ENCODE assay signal across 23 cellular contexts in genomic region chr4:5753366-5753765, GRCh38. TPM values are rescaled to one million over a fixed set of nuclear protein-coding genes. Genes with fewer than 3 reads are reported as not detected.
DNase-seq lines count a peak whose midpoint lies in the region; ATAC-seq and TF ChIP-seq lines count a peak whose summit lies in the region.
"Had no signal": no experiment of that assay in that cellular context is flagged by ENCODE, and none has a peak within 500 bp of the region (broad histone marks: within the 10 kb centered on the region; RNA-seq: fewer than 3 reads in every experiment).

No MANE protein-coding gene starts in this region.

- H3K4me2 ChIP-seq in H9 (ENCODE audit: insufficient read depth, insufficient read length, low read length) (no peak overlapping the region), neuronal stem cell (ENCODE audit: insufficient read depth, low read length, poor library complexity, severe bottlenecking) (no peak overlapping the region), GM23338 (no peak overlapping the region)

- H3K36me3 ChIP-seq in RWPE2 (ENCODE audit: low read depth) (peaks cover 73% of the 10 kb centered on the region), neuronal stem cell (replicated peaks in 1 of 2; ENCODE audit: control insufficient read depth in 2 of 2, insufficient read depth in 2 of 2, low read length in 2 of 2) (peaks cover 26 to 75% of the 10 kb centered on the region in 2 donors), esophagus muscularis mucosa (peaks cover 46 to 95% (median 63%) of the 10 kb centered on the region in 4 donors), GM23338 (ENCODE audit: insufficient read depth) (no peaks in the 10 kb centered on the region)
- H3K36me3 ChIP-seq: uterus had no signal

- H3K27ac Mint-ChIP-seq in H9, result peak overlapping the region in 2 of 3 experiments; percentile 34 to 55; a peak in 1 of 7 replicates
- no peak overlapping the region for H3K27ac Mint-ChIP-seq in GM23338
- H3K27ac Mint-ChIP-seq: activated CD4-positive, alpha-beta memory T cell treated with anti-CD3 and anti-CD28 coated beads for 36 hours; activated naive CD8-positive, alpha-beta T cell treated with anti-CD3 and anti-CD28 coated beads, Interleukin-2, amount 10 ng/mL, durations not matched to agents 7 days and 5 days; stimulated activated effector memory CD8-positive, alpha-beta T cell treated with anti-CD3 and anti-CD28 coated beads, Interleukin-12 subunit alpha, Interleukin-12 subunit beta, amount 100 ng/mL, for 72 hours had no signal

- H4K5ac ChIP-seq in H9 (ENCODE audit: insufficient read length, low read depth, low read length), result no peak overlapping the region

- ATAC-seq in RWPE2 (ENCODE audit: low read depth), result no peak
- peak; percentile 10 for ATAC-seq in esophagus mucosa
- ATAC-seq in GM21723 (IDR thresholded peaks at IDR 0.05; ENCODE audit: unreplicated experiment), result no peak
- no peak for ATAC-seq in GM23338
- ATAC-seq: heart left ventricle; left lobe of liver; stimulated activated effector memory CD8-positive, alpha-beta T cell treated with anti-CD3 and anti-CD28 coated beads, Interleukin-12 subunit alpha, Interleukin-12 subunit beta, amount 100 ng/mL, for 72 hours had no signal

- H2AK5ac ChIP-seq in H9 (ENCODE audit: insufficient read length, low read length), result no peak overlapping the region
- no peak overlapping the region for H2AK5ac ChIP-seq in neuronal stem cell (ENCODE audit: low read depth, low read length)

- peaks cover 36 to 59% (median 53%) of the 10 kb centered on the region in 3 experiments; a peak in 6 of 7 replicates for H3K36me3 Mint-ChIP-seq in H9 (ENCODE audit: insufficient read depth in 1 of 3, low read depth in 3 of 3)
- H3K36me3 Mint-ChIP-seq in GM23338 (ENCODE audit: low read depth), result peaks cover 49% of the 10 kb centered on the region
- H3K36me3 Mint-ChIP-seq: activated CD4-positive, alpha-beta memory T cell treated with anti-CD3 and anti-CD28 coated beads for 36 hours; activated naive CD8-positive, alpha-beta T cell treated with anti-CD3 and anti-CD28 coated beads, Interleukin-2, amount 10 ng/mL, durations not matched to agents 7 days and 5 days; stimulated activated effector memory CD8-positive, alpha-beta T cell treated with anti-CD3 and anti-CD28 coated beads, Interleukin-12 subunit alpha, Interleukin-12 subunit beta, amount 100 ng/mL, for 72 hours had no signal

- H4K91ac ChIP-seq in H9 (ENCODE audit: insufficient read length, low read depth, low read length) (no peak overlapping the region), neuronal stem cell (ENCODE audit: low read depth, low read length, poor library complexity) (no peak overlapping the region)

- H3K9ac ChIP-seq in H9 (ENCODE audit: extremely low read depth, insufficient read length, low read length) (no peak overlapping the region), neuronal stem cell (ENCODE audit: low read depth, low read length, poor library complexity) (peak overlapping the region; percentile 38)

- no peaks in the 10 kb centered on the region for H3K9me2 ChIP-seq in GM23338 (ENCODE audit: insufficient read depth)

- no peak overlapping the region for H3K18ac ChIP-seq in H9 (ENCODE audit: insufficient read length, low read depth, low read length)
- H3K18ac ChIP-seq in neuronal stem cell (ENCODE audit: low read length), result peak overlapping the region; percentile 59

- no peak overlapping the region for H4K8ac ChIP-seq in H9 (replicated peaks; ENCODE audit: insufficient read length, low read depth, low read length)
- H4K8ac ChIP-seq in neuronal stem cell (ENCODE audit: low read depth, low read length), result no peak overlapping the region

- H3K9me3 ChIP-seq in H9 (ENCODE audit: control insufficient read depth, low read depth, low read length), result no peaks in the 10 kb centered on the region
- no peaks in the 10 kb centered on the region for H3K9me3 ChIP-seq in RWPE2 (ENCODE audit: severe bottlenecking)
- peaks cover 0 to 4% of the 10 kb centered on the region in 2 donors for H3K9me3 ChIP-seq in neuronal stem cell (replicated peaks in 1 of 2; ENCODE audit: control insufficient read depth in 2 of 2, insufficient read depth in 1 of 2, low read depth in 1 of 2, low read length in 2 of 2)
- peaks cover 0 to 6% (median 0%) of the 10 kb centered on the region in 4 donors for H3K9me3 ChIP-seq in esophagus muscularis mucosa
- H3K9me3 ChIP-seq: heart left ventricle, sigmoid colon, uterus had no signal

- no peak overlapping the region for H2AFZ ChIP-seq in H9 (ENCODE audit: low read length)
- no peak overlapping the region for H2AFZ ChIP-seq in neuronal stem cell (ENCODE audit: low read length)
- no peak overlapping the region for H2AFZ ChIP-seq in GM23338

- no peak overlapping the region for H2BK20ac ChIP-seq in H9 (ENCODE audit: low read depth, low read length, poor library complexity, severe bottlenecking)

- H3K56ac ChIP-seq in H9 (ENCODE audit: insufficient read length, low read depth, low read length), result no peak overlapping the region

- H3K27me3 Mint-ChIP-seq in H9 (ENCODE audit: low read depth), result no peaks in the 10 kb centered on the region; the same call in none of the 2 replicates
- H3K27me3 Mint-ChIP-seq in GM23338 (ENCODE audit: insufficient read depth, low read depth, poor library complexity), result peaks cover 13% of the 10 kb centered on the region
- H3K27me3 Mint-ChIP-seq: activated CD4-positive, alpha-beta memory T cell treated with anti-CD3 and anti-CD28 coated beads for 36 hours; activated naive CD8-positive, alpha-beta T cell treated with anti-CD3 and anti-CD28 coated beads, Interleukin-2, amount 10 ng/mL, durations not matched to agents 7 days and 5 days had no signal

- H2BK15ac ChIP-seq in H9 (ENCODE audit: low read depth, low read length) (no peak overlapping the region), neuronal stem cell (ENCODE audit: low read length) (no peak overlapping the region)

- H3K23me2 ChIP-seq in H9 (ENCODE audit: insufficient read length, low read depth, low read length, poor library complexity, severe bottlenecking), result no peaks in the 10 kb centered on the region

- TF ChIP-seq CTCF in H9 (conservative IDR thresholded peaks at IDR 0.05) (no peak), RWPE2 (IDR thresholded peaks at IDR 0.05; ENCODE audit: poor library complexity, severe bottlenecking) (no peak), esophagus muscularis mucosa (IDR thresholded peaks at IDR 0.05) (no peak), GM23338 (conservative IDR thresholded peaks at IDR 0.05; ENCODE audit: low read depth in 2 of 2) (no peak)

- peaks cover 22 to 26% of the 10 kb centered on the region in 2 experiments for H3K4me1 Mint-ChIP-seq in H9
- peaks cover 37% of the 10 kb centered on the region for H3K4me1 Mint-ChIP-seq in GM23338
- H3K4me1 Mint-ChIP-seq: activated naive CD8-positive, alpha-beta T cell treated with anti-CD3 and anti-CD28 coated beads, Interleukin-2, amount 10 ng/mL, durations not matched to agents 7 days and 5 days had no signal

- H4K20me1 ChIP-seq in H9 (ENCODE audit: control insufficient read depth, insufficient read depth, insufficient read length) (no peaks in the 10 kb centered on the region), GM23338 (replicated peaks; ENCODE audit: insufficient read depth) (no peaks in the 10 kb centered on the region)

- no peak overlapping the region for H3K27ac ChIP-seq in H9 (ENCODE audit: insufficient read length, low read depth, low read length)
- H3K27ac ChIP-seq in RWPE2 (ENCODE audit: poor library complexity, severe bottlenecking), result peak overlapping the region; percentile 84
- no peak overlapping the region for H3K27ac ChIP-seq in neuronal stem cell (replicated peaks; ENCODE audit: low read length)
- no peak overlapping the region for H3K27ac ChIP-seq in esophagus muscularis mucosa (replicated peaks in 1 of 4)
- H3K27ac ChIP-seq in GM23338 (ENCODE audit: low read depth), result no peak overlapping the region
- H3K27ac ChIP-seq: heart left ventricle, sigmoid colon, uterus had no signal

- WGBS in H9 (ENCODE audit: extremely low coverage, insufficient read length, low lambda C conversion rate), result no CpG with 5 or more reads among the region's 7 CpGs
- WGBS in neuronal stem cell (ENCODE audit: extremely low coverage in 2 of 2, insufficient read length in 2 of 2, insufficient replicate concordance in 1 of 2), 2 donors, result no CpG with 5 or more reads among the region's 7 CpGs
- 87% methylated on average over 3 of the region's 7 CpGs for WGBS in esophagus muscularis mucosa

- H3K79me1 ChIP-seq in H9 (ENCODE audit: insufficient read depth, low read depth, low read length, poor library complexity, severe bottlenecking) (no peaks in the 10 kb centered on the region), neuronal stem cell (ENCODE audit: low read depth, low read length) (no peaks in the 10 kb centered on the region)

- H3K4ac ChIP-seq in H9 (ENCODE audit: low read depth, low read length), result no peak overlapping the region
- no peak overlapping the region for H3K4ac ChIP-seq in neuronal stem cell (ENCODE audit: low read length)

- no peak for TF ChIP-seq POLR2A in esophagus muscularis mucosa (IDR thresholded peaks at IDR 0.05; ENCODE audit: low read depth)

- H3K23ac ChIP-seq in H9 (ENCODE audit: insufficient read length, low read depth, low read length) (no peak overlapping the region), neuronal stem cell (ENCODE audit: low read depth, low read length, poor library complexity) (no peak overlapping the region)

- H3K9me3 Mint-ChIP-seq in H9 (no peaks in the 10 kb centered on the region), GM23338 (no peaks in the 10 kb centered on the region)
- H3K9me3 Mint-ChIP-seq: activated CD4-positive, alpha-beta memory T cell treated with anti-CD3 and anti-CD28 coated beads for 36 hours; activated naive CD8-positive, alpha-beta T cell treated with anti-CD3 and anti-CD28 coated beads, Interleukin-2, amount 10 ng/mL, durations not matched to agents 7 days and 5 days; nephron progenitor cell; stimulated activated effector memory CD8-positive, alpha-beta T cell treated with anti-CD3 and anti-CD28 coated beads, Interleukin-12 subunit alpha, Interleukin-12 subunit beta, amount 100 ng/mL, for 72 hours had no signal

- H3K4me1 ChIP-seq in H9 (ENCODE audit: insufficient read depth, low read length), result peaks cover 10% of the 10 kb centered on the region; the same call in 1 of the 2 replicates
- H3K4me1 ChIP-seq in RWPE2 (ENCODE audit: insufficient read depth, poor library complexity, severe bottlenecking), result peaks cover 50% of the 10 kb centered on the region
- peaks cover 0 to 12% of the 10 kb centered on the region in 2 donors for H3K4me1 ChIP-seq in neuronal stem cell (ENCODE audit: control insufficient read depth in 2 of 2, insufficient read depth in 1 of 2, low read depth in 1 of 2, low read length in 2 of 2)
- H3K4me1 ChIP-seq in esophagus muscularis mucosa, result no peaks in the 10 kb centered on the region
- peaks cover 22% of the 10 kb centered on the region for H3K4me1 ChIP-seq in GM23338 (ENCODE audit: insufficient read depth)
- H3K4me1 ChIP-seq: heart left ventricle, sigmoid colon, uterus had no signal

- no peaks in the 10 kb centered on the region for H3K27me3 ChIP-seq in H9 (ENCODE audit: insufficient read depth, low read length)
- no peaks in the 10 kb centered on the region for H3K27me3 ChIP-seq in RWPE2 (ENCODE audit: insufficient read depth, poor library complexity, severe bottlenecking)
- H3K27me3 ChIP-seq in neuronal stem cell (ENCODE audit: control insufficient read depth in 3 of 3, insufficient read depth in 3 of 3, low read depth in 1 of 3, low read length in 3 of 3), result no peaks in the 10 kb centered on the region
- H3K27me3 ChIP-seq in esophagus muscularis mucosa, result no peaks in the 10 kb centered on the region
- no peaks in the 10 kb centered on the region for H3K27me3 ChIP-seq in GM23338 (ENCODE audit: insufficient read depth)
- H3K27me3 ChIP-seq: heart left ventricle, sigmoid colon, uterus had no signal

- no peaks in the 10 kb centered on the region for H3F3A ChIP-seq in GM23338 (replicated peaks; ENCODE audit: low read depth)

- intact Hi-C loops in esophagus muscularis mucosa (cut with DNase I), result no loop called here

- H3T11ph ChIP-seq in H9 (ENCODE audit: low read length), result no peak overlapping the region

- H3K79me2 ChIP-seq in H9 (ENCODE audit: insufficient read depth, low read length), result no peaks in the 10 kb centered on the region
- H3K79me2 ChIP-seq in GM23338 (replicated peaks; ENCODE audit: insufficient read depth), result no peaks in the 10 kb centered on the region

- H2BK5ac ChIP-seq in H9 (ENCODE audit: insufficient read length, low read length), result no peak overlapping the region
- H2BK5ac ChIP-seq in neuronal stem cell (ENCODE audit: low read length), result no peak overlapping the region

- no peak overlapping the region; a peak in 1 of 5 replicates for H3K4me3 Mint-ChIP-seq in H9
- no peak overlapping the region for H3K4me3 Mint-ChIP-seq in GM23338
- H3K4me3 Mint-ChIP-seq: activated CD4-positive, alpha-beta memory T cell treated with anti-CD3 and anti-CD28 coated beads for 36 hours; activated naive CD8-positive, alpha-beta T cell treated with anti-CD3 and anti-CD28 coated beads, Interleukin-2, amount 10 ng/mL, durations not matched to agents 7 days and 5 days; nephron progenitor cell; stimulated activated effector memory CD8-positive, alpha-beta T cell treated with anti-CD3 and anti-CD28 coated beads, Interleukin-12 subunit alpha, Interleukin-12 subunit beta, amount 100 ng/mL, for 72 hours had no signal

- DNase-seq in H9 (no peak), RWPE2 (ENCODE audit: low spot score) (no peak), neuronal stem cell (ENCODE audit: low spot score) (no peak), esophagus muscularis mucosa (ENCODE audit: extremely low spot score) (no peak), NCI-H524 treated with DMSO at 0.1 percent for 48 hours (lab: John Stamatoyannopoulos, UW) (no peak), GM23338 (ENCODE audit: low spot score) (no peak)
- DNase-seq: activated CD4-positive, alpha-beta memory T cell treated with anti-CD3 and anti-CD28 coated beads for 36 hours; activated CD4-positive, CD25-positive, alpha-beta regulatory T cell; activated naive CD8-positive, alpha-beta T cell treated with anti-CD3 and anti-CD28 coated beads, Interleukin-2, amount 10 ng/mL, durations not matched to agents 7 days and 5 days; effector CD8-positive, alpha-beta T cell; heart left ventricle; midbrain; NCI-H1417; NCI-H446; NK-92 treated with Interleukin-12 subunit alpha and Interleukin-12 subunit beta, amount 100 ng/mL, for 24 hours; sigmoid colon; stimulated activated CD4-positive, alpha-beta T cell treated with anti-CD3 and anti-CD28 coated beads, Interleukin-1b, Interleukin-23, amount 100 ng/mL, for 48 hours had no signal

- no peak overlapping the region for H2BK120ac ChIP-seq in H9 (ENCODE audit: low read depth, low read length, poor library complexity, severe bottlenecking)
- no peak overlapping the region for H2BK120ac ChIP-seq in neuronal stem cell (ENCODE audit: low read depth, low read length)

- H3K14ac ChIP-seq in H9 (ENCODE audit: insufficient read depth, low read length) (no peak overlapping the region), neuronal stem cell (ENCODE audit: low read length) (no peak overlapping the region)

- H3K4me3 ChIP-seq in RWPE2 (ENCODE audit: severe bottlenecking), result no peak overlapping the region
- no peak overlapping the region for H3K4me3 ChIP-seq in neuronal stem cell (ENCODE audit: low read length in 2 of 2)
- no peak overlapping the region for H3K4me3 ChIP-seq in esophagus muscularis mucosa
- H3K4me3 ChIP-seq in GM23338, result no peak overlapping the region
- H3K4me3 ChIP-seq: heart left ventricle, sigmoid colon, uterus had no signal

- H2BK12ac ChIP-seq in H9 (ENCODE audit: insufficient read length, low read depth, low read length), result no peak overlapping the region
- no peak overlapping the region for H2BK12ac ChIP-seq in neuronal stem cell (ENCODE audit: low read length)

- TF ChIP-seq EP300 in esophagus muscularis mucosa (IDR thresholded peaks at IDR 0.05), result no peak

RNA-seq across cellular contexts. Expression of gene EVC, which starts 42.4 kb away (rescaled TPM):
- total RNA-seq in H9 (2021) (9.7 and 10.1 TPM in 2 replicates), esophagus mucosa (5.8 TPM), esophagus muscularis mucosa (10 to 100 TPM; 25.7 to 59.6 (median 44.2) TPM)
- polyA plus RNA-seq in neuronal stem cell (2013, experiment 1 of 2), result 4.9 TPM
- polyA plus RNA-seq in neuronal stem cell (2013, experiment 2 of 2), result 4.6 TPM
- 12.8 and 31.0 TPM in 2 replicates for total RNA-seq in GM23338 (2014; rRNA removed; shearing (Covaris generic))
- 1.7 and 2.2 TPM in 2 replicates for polyA plus RNA-seq in GM23338 (2016; fragmentation: Nextera tagmentation; extraction: Ambion mirVana)

RNA-seq across cellular contexts. Expression of gene EVC2, which starts 45.0 kb away (rescaled TPM):
- 7.1 and 7.8 TPM in 2 replicates for total RNA-seq in H9 (2021)
- 1.8 TPM for total RNA-seq in esophagus mucosa
- 3.4 TPM for polyA plus RNA-seq in neuronal stem cell (2013, experiment 1 of 2)
- polyA plus RNA-seq in neuronal stem cell (2013, experiment 2 of 2), result 3.4 TPM
- total RNA-seq in esophagus muscularis mucosa, result 10 to 100 TPM in 2 of 4 donors, 1 to 10 TPM in 2; 8.3 to 12.4 (median 9.9) TPM
- total RNA-seq in GM23338 (2014; rRNA removed; shearing (Covaris generic)), result 6.8 and 11.5 TPM in 2 replicates
- 3.4 TPM in 2 replicates for polyA plus RNA-seq in GM23338 (2016; fragmentation: Nextera tagmentation; extraction: Ambion mirVana)
